ENCODE assay signal across 15 cellular contexts in genomic region chr21:33686386-33686785, GRCh38. TPM values are rescaled to one million over a fixed set of nuclear protein-coding genes. Genes with fewer than 3 reads are reported as not detected.
DNase-seq lines count a peak whose midpoint lies in the region; ATAC-seq and TF ChIP-seq lines count a peak whose summit lies in the region.
"Had no signal": no experiment of that assay in that cellular context is flagged by ENCODE, and none has a peak within 500 bp of the region (broad histone marks: within the 10 kb centered on the region; RNA-seq: fewer than 3 reads in every experiment).

No MANE protein-coding gene starts in this region.

- H3F3A ChIP-seq in neural cell (ENCODE audit: insufficient read depth, low read length, poor library complexity, severe bottlenecking): no peaks in the 10 kb centered on the region

- H3K4me1 ChIP-seq in HCT116 (ENCODE audit: control insufficient read depth in 1 of 2, insufficient read depth in 2 of 2, low read length in 2 of 2): peaks cover 43 to 50% of the 10 kb centered on the region in 2 experiments

- RAD21 ChIA-PET in HCT116 (lab: Charles Lee; ENCODE audit: low non-redundant PET in 1 of 2, low total read pairs in 2 of 2, uncharacterized antibody in 2 of 2, unreplicated experiment in 2 of 2): no interaction called here

- H3K36me3 ChIP-seq in HCT116 (ENCODE audit: control insufficient read depth in 1 of 2, insufficient read depth in 2 of 2, low read length in 2 of 2) (no peaks in the 10 kb centered on the region), neural cell (ENCODE audit: insufficient read depth, low read length) (no peaks in the 10 kb centered on the region)
- H3K36me3 ChIP-seq: heart right ventricle, neutrophil had no signal

- H4K20me1 ChIP-seq in HCT116 (ENCODE audit: insufficient read depth): no peaks in the 10 kb centered on the region
- no peaks in the 10 kb centered on the region for H4K20me1 ChIP-seq in neural cell (ENCODE audit: insufficient read depth)

- CTCF ChIA-PET in HCT116 (lab: Charles Lee): interaction anchor here (1.0 kb wide), 1 partner anchor 80 kb away, joined by 3 read pairs; no protein-coding TSS in a partner anchor

- intact Hi-C loops in HCT116 (cut with micrococcal nuclease): no loop called here

- TF ChIP-seq POLR2A in HCT116 (IDR thresholded peaks at IDR 0.05; ENCODE audit: borderline replicate concordance, extremely low read depth, insufficient read depth, insufficient read length) (no peak), GM18505 (IDR thresholded peaks at IDR 0.05; ENCODE audit: borderline replicate concordance, extremely low read depth, insufficient read depth, insufficient read length) (no peak)

- peaks cover 5% of the 10 kb centered on the region for H3K27me3 Mint-ChIP-seq in brain

- H3K9me3 ChIP-seq in HCT116 (ENCODE audit: control insufficient read depth in 1 of 2, insufficient read depth in 1 of 2, low read depth in 1 of 2, low read length in 2 of 2): no peaks in the 10 kb centered on the region
- H3K9me3 ChIP-seq in neural cell (ENCODE audit: low read length): no peaks in the 10 kb centered on the region
- H3K9me3 ChIP-seq: heart right ventricle, neutrophil had no signal

- H3K4me3 ChIP-seq in HCT116 (replicated peaks in 1 of 2; ENCODE audit: low read depth in 1 of 2, low read length in 2 of 2) (no peak overlapping the region), neural cell (ENCODE audit: low read length) (peak overlapping the region; percentile 35)
- H3K4me3 ChIP-seq: heart right ventricle, skin epidermis had no signal

- H3K9ac ChIP-seq in HCT116 (ENCODE audit: low read length) (no peak overlapping the region), neural cell (ENCODE audit: low read length) (no peak overlapping the region)

- H3K79me2 ChIP-seq in HCT116 (ENCODE audit: insufficient read depth, low read length) (peaks cover 63% of the 10 kb centered on the region), neural cell (replicated peaks; ENCODE audit: insufficient read depth, low read length) (peaks cover 46% of the 10 kb centered on the region)

- peak overlapping the region; percentile 61 for H3K4me2 ChIP-seq in HCT116 (ENCODE audit: low read length)
- H3K4me2 ChIP-seq in neural cell (ENCODE audit: low read length): peak overlapping the region; percentile 45

- peak overlapping the region in 2 of 5 experiments; percentile 1 to 19 for H3K4me3 Mint-ChIP-seq in brain

- no peaks in the 10 kb centered on the region for H3K27me3 ChIP-seq in HCT116 (ENCODE audit: insufficient read depth, low read length)
- H3K27me3 ChIP-seq in neural cell (ENCODE audit: insufficient read depth, low read depth, low read length): no peaks in the 10 kb centered on the region
- H3K27me3 ChIP-seq: heart right ventricle, neutrophil had no signal

- no peaks in the 10 kb centered on the region for H3K9me3 Mint-ChIP-seq in brain

- no peak for ATAC-seq in HCT116
- no peak for ATAC-seq in GM18505 (IDR thresholded peaks at IDR 0.05; ENCODE audit: unreplicated experiment)
- ATAC-seq in GM21423 (IDR thresholded peaks at IDR 0.05; ENCODE audit: unreplicated experiment): no peak
- no peak for ATAC-seq in HG02763 (IDR thresholded peaks at IDR 0.05; ENCODE audit: unreplicated experiment)
- ATAC-seq in GM18870 (IDR thresholded peaks at IDR 0.05; ENCODE audit: unreplicated experiment): no peak

- H3K9me2 ChIP-seq in HCT116 (ENCODE audit: insufficient read depth): no peaks in the 10 kb centered on the region
- H3K9me2 ChIP-seq in neural cell (ENCODE audit: insufficient read depth, low read length): no peaks in the 10 kb centered on the region

- H3K27ac ChIP-seq in HCT116 (ENCODE audit: low read depth, low read length) (no peak overlapping the region), neural cell (ENCODE audit: low read length) (peak overlapping the region; percentile 44)
- H3K27ac ChIP-seq: neutrophil had no signal

- peaks cover 8% of the 10 kb centered on the region for H3K36me3 Mint-ChIP-seq in brain

- POLR2A ChIA-PET in HCT116 (lab: Charles Lee): no interaction called here

- H2AFZ ChIP-seq in HCT116 (ENCODE audit: low read depth, low read length, poor library complexity, severe bottlenecking) (no peak overlapping the region), neural cell (ENCODE audit: low read depth, low read length) (no peak overlapping the region)

- TF ChIP-seq RAD21 in HCT116 (IDR thresholded peaks at IDR 0.05; ENCODE audit: low read depth) (no peak), neural cell (conservative IDR thresholded peaks at IDR 0.05) (no peak)

- DNase-seq in HCT116 (ENCODE audit: low read depth, low spot score) (no peak), NCI-H2029 treated with DMSO at 0.1 percent for 48 hours (lab: John Stamatoyannopoulos, UW) (peak; percentile 26)
- DNase-seq: activated naive CD4-positive, alpha-beta T cell; central memory CD4-positive, alpha-beta T cell; heart right ventricle; NCI-H748 treated with DMSO at 0.1 percent for 48 hours; SIG-M5 had no signal

- no TSS peak for BruUV-seq in HCT116 (replicated peaks; lab: Mats Ljungman, UMichigan)

- H3K4me1 Mint-ChIP-seq in brain: peaks cover 70% of the 10 kb centered on the region

- no peak for TF ChIP-seq CTCF in HCT116 (IDR thresholded peaks at IDR 0.05 in 2 of 3, conservative IDR thresholded peaks at IDR 0.05 in 1 of 3; ENCODE audit: borderline replicate concordance in 1 of 3, insufficient read depth in 1 of 3, low read depth in 2 of 3, low read length in 2 of 3)
- TF ChIP-seq CTCF in brain (conservative IDR thresholded peaks at IDR 0.05): no peak
- TF ChIP-seq CTCF in neural cell (IDR thresholded peaks at IDR 0.05; ENCODE audit: poor library complexity, severe bottlenecking): no peak

- H3K27ac Mint-ChIP-seq in brain: peak overlapping the region in 3 of 5 experiments; percentile 3 to 78 (median 9)

- no peak for TF ChIP-seq EP300 in neural cell (conservative IDR thresholded peaks at IDR 0.05; ENCODE audit: poor library complexity, severe bottlenecking)

TF ChIP-seq in HCT116, 20 proteins besides CTCF, POLR2A, EP300 and RAD21 (continues in another document):
- TF ChIP-seq ATF3 (IDR thresholded peaks at IDR 0.05): no peak
- TF ChIP-seq YY1 (IDR thresholded peaks at IDR 0.05; ENCODE audit: extremely low read depth, insufficient replicate concordance, low read depth, low read length): no peak
- TF ChIP-seq SRF (IDR thresholded peaks at IDR 0.05; ENCODE audit: low read depth): no peak
- no peak for TF ChIP-seq ZBTB33 (IDR thresholded peaks at IDR 0.05; ENCODE audit: extremely low read depth, insufficient replicate concordance, low read length)
- TF ChIP-seq POLR2AphosphoS5 (IDR thresholded peaks at IDR 0.05; ENCODE audit: low read depth, low read length): no peak
- TF ChIP-seq EGR1 (IDR thresholded peaks at IDR 0.05; ENCODE audit: low read depth): no peak

TF ChIP-seq in neural cell, 6 proteins besides CTCF, POLR2A, EP300 and RAD21:
- TF ChIP-seq TAF1 (IDR thresholded peaks at IDR 0.05; ENCODE audit: low read depth): no peak
- no peak for TF ChIP-seq MXI1 (conservative IDR thresholded peaks at IDR 0.05; ENCODE audit: poor library complexity, severe bottlenecking)
- no peak for TF ChIP-seq REST (IDR thresholded peaks at IDR 0.05; ENCODE audit: borderline replicate concordance)
- TF ChIP-seq SMC3 (conservative IDR thresholded peaks at IDR 0.05; ENCODE audit: poor library complexity): no peak
- peak; percentile 46 for TF ChIP-seq POLR2AphosphoS5 (IDR thresholded peaks at IDR 0.05)
- no peak for TF ChIP-seq EZH2 (IDR thresholded peaks at IDR 0.05; ENCODE audit: borderline replicate concordance, insufficient read depth, low read length, poor library complexity, severe bottlenecking)

RNA-seq across cellular contexts. Expression of gene ITSN1, which starts 44.1 kb away (rescaled TPM):
- 25.8 TPM for total RNA-seq in HCT116 (2021; ENCODE audit: unreplicated experiment)
- 17.5 and 22.2 TPM in 2 replicates for polyA plus RNA-seq in HCT116 (2012)
- polyA plus RNA-seq in brain (ENCODE audit: insufficient read depth, low read depth, low replicate concordance) (17.8 TPM), neural cell (35.1 and 48.9 TPM in 2 replicates)
- 88.1 and 101 TPM in 2 replicates for polyA minus RNA-seq in neural cell

RNA-seq across cellular contexts. Expression of gene CRYZL1, which starts 44.8 kb away (rescaled TPM):
- 43.0 TPM for total RNA-seq in HCT116 (2021; ENCODE audit: unreplicated experiment)
- 21.6 and 28.0 TPM in 2 replicates for polyA plus RNA-seq in HCT116 (2012)
- 21.3 TPM for polyA plus RNA-seq in brain (ENCODE audit: insufficient read depth, low read depth, low replicate concordance)
- 40.5 and 54.3 TPM in 2 replicates for polyA plus RNA-seq in neural cell
- 70.2 and 71.1 TPM in 2 replicates for polyA minus RNA-seq in neural cell
